Comparison of ENCODE assay signal across 22 cellular contexts in genomic region chr4:2886622-2887021, GRCh38. TPM values are rescaled to one million over a fixed set of nuclear protein-coding genes. Genes with fewer than 3 reads are reported as not detected.
DNase-seq lines count a peak whose midpoint lies in the region; ATAC-seq and TF ChIP-seq lines count a peak whose summit lies in the region.
"Had no signal": no experiment of that assay in that cellular context is flagged by ENCODE, and none has a peak within 500 bp of the region (broad histone marks: within the 10 kb centered on the region; RNA-seq: fewer than 3 reads in every experiment).

No MANE protein-coding gene starts in this region.

- intact Hi-C loops in dendritic cell treated with granulocyte-macrophage colony-stimulating factor and Interleukin-4, amounts not matched to agents 40 ng/mL and 50 ng/mL, for 4 days (cut with micrococcal nuclease) = no loop called here

- peak overlapping the region; percentile 36 for H3K27ac Mint-ChIP-seq in dendritic cell treated with granulocyte-macrophage colony-stimulating factor and Interleukin-4, amounts not matched to agents 40 ng/mL and 50 ng/mL, for 4 days
- H3K27ac Mint-ChIP-seq in memory B cell (peak overlapping the region; percentile 28), endothelial cell (ENCODE audit: unreplicated experiment) (no peak overlapping the region)

- peaks cover 24% of the 10 kb centered on the region for H3K4me1 Mint-ChIP-seq in dendritic cell treated with granulocyte-macrophage colony-stimulating factor and Interleukin-4, amounts not matched to agents 40 ng/mL and 50 ng/mL, for 4 days (ENCODE audit: low read depth)
- H3K4me1 Mint-ChIP-seq in memory B cell = peaks cover 5% of the 10 kb centered on the region
- H3K4me1 Mint-ChIP-seq in endothelial cell (ENCODE audit: unreplicated experiment) = peaks cover 4% of the 10 kb centered on the region

- ATAC-seq in memory B cell (ENCODE audit: low read depth) (no peak), GM21825 (IDR thresholded peaks at IDR 0.05; ENCODE audit: unreplicated experiment) (no peak)
- ATAC-seq: activated CD4-positive, CD25-positive, alpha-beta regulatory T cell treated with anti-CD3 and anti-CD28 coated beads, Interleukin-2, amount 50 U/mL, for 24 hours; mucosa of descending colon had no signal

- no peaks in the 10 kb centered on the region for H3K27me3 Mint-ChIP-seq in dendritic cell treated with granulocyte-macrophage colony-stimulating factor and Interleukin-4, amounts not matched to agents 40 ng/mL and 50 ng/mL, for 4 days
- H3K27me3 Mint-ChIP-seq in memory B cell (no peaks in the 10 kb centered on the region), endothelial cell (ENCODE audit: unreplicated experiment) (no peaks in the 10 kb centered on the region)
- H3K27me3 Mint-ChIP-seq: activated naive CD4-positive, alpha-beta T cell treated with anti-CD3 and anti-CD28 coated beads, Interleukin-2, amount 50 U/mL, for 24 hours; CD4-positive, alpha-beta T cell had no signal

- no peak overlapping the region for H3K4me3 Mint-ChIP-seq in dendritic cell treated with granulocyte-macrophage colony-stimulating factor and Interleukin-4, amounts not matched to agents 40 ng/mL and 50 ng/mL, for 4 days
- H3K4me3 Mint-ChIP-seq in memory B cell (no peak overlapping the region), endothelial cell (ENCODE audit: unreplicated experiment) (no peak overlapping the region)
- H3K4me3 Mint-ChIP-seq: activated naive CD4-positive, alpha-beta T cell treated with anti-CD3 and anti-CD28 coated beads, Interleukin-2, amount 50 U/mL, for 24 hours; CD4-positive, alpha-beta T cell had no signal

- TF ChIP-seq CTCF in endothelial cell (IDR thresholded peaks at IDR 0.05; ENCODE audit: unreplicated experiment) = no peak

- DNase-seq in DMS 273 (lab: John Stamatoyannopoulos, UW; ENCODE audit: unreplicated experiment) = peak; percentile 11
- peak; percentile 91 for DNase-seq in NCI-H2227 treated with DMSO at 0.1 percent for 48 hours (lab: John Stamatoyannopoulos, UW)
- DNase-seq in memory B cell (ENCODE audit: low spot score in 2 of 2) = no peak
- DNase-seq in endothelial cell (ENCODE audit: low spot score) = no peak
- DNase-seq in stimulated activated CD4-positive, alpha-beta T cell treated with anti-CD3 and anti-CD28 coated beads, Interleukin-4, amount 100 ng/mL, for 24 hours = no peak
- no peak for DNase-seq in NK-92 treated with Interleukin-12 subunit alpha and Interleukin-12 subunit beta, amount 100 ng/mL, for 24 hours (lab: John Stamatoyannopoulos, UW)
- DNase-seq: activated CD8-positive, alpha-beta memory T cell treated with anti-CD3 and anti-CD28 coated beads for 24 hours; activated T-cell treated with anti-CD3 and anti-CD28 coated beads, Interleukin-2, amount 50 U/mL, for 48 hours; CD4-positive, alpha-beta T cell; HCEC 1CT; hypothalamus; IMR-90; mucosa of descending colon; NCI-H2029 treated with DMSO at 0.1 percent for 48 hours; NCI-H748 treated with DMSO at 0.1 percent for 48 hours; stimulated activated CD4-positive, alpha-beta T cell treated with anti-CD3 and anti-CD28 coated beads, Interleukin-15, amount 100 ng/mL, for 24 hours; stimulated activated naive CD4-positive, alpha-beta T cell; T-helper 9 cell had no signal

- peaks cover 88% of the 10 kb centered on the region for H3K36me3 Mint-ChIP-seq in dendritic cell treated with granulocyte-macrophage colony-stimulating factor and Interleukin-4, amounts not matched to agents 40 ng/mL and 50 ng/mL, for 4 days (ENCODE audit: low read depth)
- H3K36me3 Mint-ChIP-seq in memory B cell (peaks cover 30% of the 10 kb centered on the region), endothelial cell (ENCODE audit: low read depth, unreplicated experiment) (peaks cover 25% of the 10 kb centered on the region)

- no peaks in the 10 kb centered on the region for H3K9me3 Mint-ChIP-seq in dendritic cell treated with granulocyte-macrophage colony-stimulating factor and Interleukin-4, amounts not matched to agents 40 ng/mL and 50 ng/mL, for 4 days
- H3K9me3 Mint-ChIP-seq in memory B cell (no peaks in the 10 kb centered on the region), endothelial cell (ENCODE audit: unreplicated experiment) (no peaks in the 10 kb centered on the region)
- H3K9me3 Mint-ChIP-seq: activated naive CD4-positive, alpha-beta T cell treated with anti-CD3 and anti-CD28 coated beads, Interleukin-2, amount 50 U/mL, for 24 hours; CD4-positive, alpha-beta T cell had no signal

RNA-seq across cellular contexts. Expression of gene ADD1, which starts 43.0 kb away (rescaled TPM):
- 337 TPM for total RNA-seq in endothelial cell (ENCODE audit: unreplicated experiment)

Comparison
In these comparisons a context has a peak if more than half of its experiments do, and no peak if none do; other contexts are left out.
1. DNase-seq: peak in DMS 273 (single experiment) and NCI-H2227 treated with DMSO at 0.1 percent for 48 hours (single experiment); none in memory B cell (0 of 2), endothelial cell (single experiment), stimulated activated CD4-positive, alpha-beta T cell treated with anti-CD3 and anti-CD28 coated beads, Interleukin-4, amount 100 ng/mL, for 24 hours (single experiment) and NK-92 treated with Interleukin-12 subunit alpha and Interleukin-12 subunit beta, amount 100 ng/mL, for 24 hours (single experiment).